1 cellular context compared by ENCODE assay signal in the genomic region with DNA sequence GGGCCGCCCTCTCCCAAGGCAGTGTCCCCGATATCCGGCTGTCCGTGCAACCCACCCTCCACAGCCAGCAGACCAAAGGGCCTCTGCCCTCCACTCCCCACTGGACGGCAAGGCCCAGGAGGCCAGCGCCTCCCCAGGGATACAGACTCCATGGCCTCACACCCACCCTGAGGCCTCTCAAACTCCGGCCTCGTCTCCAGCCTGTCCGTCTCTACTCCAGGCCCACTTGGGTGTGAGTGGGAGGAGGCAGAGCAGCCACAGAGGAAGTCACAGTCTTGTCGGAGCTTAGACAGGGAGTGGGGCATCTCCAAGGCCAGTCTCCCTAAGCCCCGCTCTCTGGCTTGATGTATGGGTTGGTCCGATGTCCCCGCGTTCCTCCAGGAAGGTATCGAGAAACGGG.
TF ChIP-seq lines count a peak whose summit lies in the region.

No MANE protein-coding gene starts in this region.

TF ChIP-seq in H1, 55 proteins besides CTCF, POLR2A, EP300 and RAD21:
- TF ChIP-seq HDAC6 (IDR thresholded peaks at IDR 0.05; ENCODE audit: low read depth, low read length) = no peak
- TF ChIP-seq EZH2 (IDR thresholded peaks at IDR 0.05; ENCODE audit: low read depth, low read length, severe bottlenecking) = no peak
- TF ChIP-seq BACH1 (IDR thresholded peaks at IDR 0.05; ENCODE audit: low read length) = no peak
